19 cellular contexts compared by ENCODE assay signal in genomic region chr12:7905071-7905470, GRCh38. TPM values are rescaled to one million over a fixed set of nuclear protein-coding genes. Genes with fewer than 3 reads are reported as not detected.
DNase-seq lines count a peak whose midpoint lies in the region; ATAC-seq, FAIRE-seq and TF ChIP-seq lines count a peak whose summit lies in the region.
"Had no signal": no experiment of that assay in that cellular context is flagged by ENCODE, and none has a peak within 500 bp of the region (broad histone marks: within the 10 kb centered on the region; RNA-seq: fewer than 3 reads in every experiment).

No MANE protein-coding gene starts in this region.

- no peak overlapping the region for H3K4me3 ChIP-seq in SK-N-SH (ENCODE audit: low read depth in 2 of 2, low read length in 1 of 2)
- H3K4me3 ChIP-seq in NT2/D1 (ENCODE audit: insufficient read length, low read depth), result no peak overlapping the region
- no peak overlapping the region for H3K4me3 ChIP-seq in fibroblast of pulmonary artery (replicated peaks; ENCODE audit: low read depth, low read length)
- H3K4me3 ChIP-seq in small intestine (ENCODE audit: low read depth in 1 of 2, low read length in 2 of 2), result no peak overlapping the region
- H3K4me3 ChIP-seq: left ventricle myocardium inferior, vagina had no signal

- H3K9ac ChIP-seq in SK-N-SH (no peak overlapping the region), NT2/D1 (ENCODE audit: insufficient read length, low read depth) (peak overlapping the region; percentile 72)

- CTCF ChIA-PET in SK-N-SH (lab: Yijun Ruan, JAX), result interaction anchor here (0.5 to 0.6 kb wide), 2 partner anchors 79 to 90 kb away, joined by 3 read pairs; no protein-coding TSS in a partner anchor

- H3F3A ChIP-seq in SK-N-SH (replicated peaks; ENCODE audit: insufficient read depth), result no peaks in the 10 kb centered on the region

- WGBS in SK-N-SH (ENCODE audit: low lambda C conversion rate), result 10% methylated on average over 1 of the region's 1 CpG
- WGBS in small intestine, 3 donors, result 3 to 9% (median 3%) methylated on average over 1 of the region's 1 CpG

- POLR2A ChIA-PET in SK-N-SH (lab: Yijun Ruan, JAX), result no interaction called here

- no peak for TF ChIP-seq EP300 in SK-N-SH (IDR thresholded peaks at IDR 0.05; ENCODE audit: borderline replicate concordance in 1 of 2, low read depth in 1 of 2, low read length in 1 of 2)

- TF ChIP-seq CTCF in SK-N-SH (IDR thresholded peaks at IDR 0.05) (no peak), fibroblast of pulmonary artery (IDR thresholded peaks at IDR 0.05; ENCODE audit: low read length, missing control alignments) (no peak)

- 0 out of 2 replicates have a peak overlapping the region, but pooled peaks have one; percentile 31 for H2AFZ ChIP-seq in SK-N-SH (ENCODE audit: low read depth)

- ATAC-seq in SK-N-SH treated with all-trans-retinoic acid at 6 μM for 48 hours (no peak), GM18517 (IDR thresholded peaks at IDR 0.05; ENCODE audit: unreplicated experiment) (no peak)
- ATAC-seq: activated T-cell treated with anti-CD3 and anti-CD28 coated beads, Interleukin-2, amount 50 U/mL, for 4 hours; effector memory CD8-positive, alpha-beta T cell; stimulated activated effector memory CD8-positive, alpha-beta T cell treated with anti-CD3 and anti-CD28 coated beads, Interleukin-12 subunit alpha, Interleukin-12 subunit beta, amount 100 ng/mL, for 72 hours had no signal

- no peaks in the 10 kb centered on the region; a peak in 1 of 4 replicates for H3K4me1 ChIP-seq in SK-N-SH (ENCODE audit: control insufficient read depth in 1 of 2, insufficient read depth in 2 of 2, low read depth in 1 of 2, low read length in 1 of 2)
- H3K4me1 ChIP-seq in NT2/D1 (ENCODE audit: insufficient read depth, insufficient read length), result peaks cover 13% of the 10 kb centered on the region
- no peaks in the 10 kb centered on the region for H3K4me1 ChIP-seq in small intestine (ENCODE audit: control insufficient read depth in 2 of 2, insufficient read depth in 1 of 2, low read depth in 1 of 2, low read length in 1 of 2)
- H3K4me1 ChIP-seq: left ventricle myocardium inferior, vagina had no signal

- H3K9me3 ChIP-seq in SK-N-SH, result no peaks in the 10 kb centered on the region
- no peaks in the 10 kb centered on the region for H3K9me3 ChIP-seq in NT2/D1 (ENCODE audit: insufficient read depth, low read length)
- H3K9me3 ChIP-seq in small intestine (ENCODE audit: control insufficient read depth, low read depth), result no peaks in the 10 kb centered on the region
- H3K9me3 ChIP-seq: left ventricle myocardium inferior, vagina had no signal

- DNase-seq in SK-N-SH (no peak), NT2/D1 (ENCODE audit: low read depth, low spot score) (no peak), fibroblast of pulmonary artery (ENCODE audit: low read depth) (peak; percentile 60), small intestine (peak; percentile 16), midbrain (lab: John Stamatoyannopoulos, UW) (no peak), NCI-H774 (lab: John Stamatoyannopoulos, UW) (no peak)
- DNase-seq: activated CD4-positive, CD25-positive, alpha-beta regulatory T cell treated with anti-CD3 and anti-CD28 coated beads, Interleukin-2, amount 50 U/mL, for 72 hours; activated T-cell treated with anti-CD3 and anti-CD28 coated beads, Interleukin-2, amount 50 U/mL, for 4 hours; effector memory CD8-positive, alpha-beta T cell; head of caudate nucleus; left ventricle myocardium inferior; nucleus accumbens; stimulated activated CD4-positive, alpha-beta T cell treated with anti-CD3 and anti-CD28 coated beads, Interleukin-2, amount 100 ng/mL, for 24 hours; SW 1271 had no signal

- H3K27ac ChIP-seq in SK-N-SH (ENCODE audit: low read depth in 2 of 2, low read length in 1 of 2), result no peak overlapping the region
- H3K27ac ChIP-seq in small intestine (ENCODE audit: low read depth in 1 of 2, low read length in 1 of 2), result no peak overlapping the region
- H3K27ac ChIP-seq: left ventricle myocardium inferior, vagina had no signal

- H3K36me3 ChIP-seq in SK-N-SH (replicated peaks in 1 of 2; ENCODE audit: control insufficient read depth in 1 of 2, insufficient read depth in 2 of 2, low read length in 1 of 2) (no peaks in the 10 kb centered on the region), NT2/D1 (ENCODE audit: insufficient read depth, insufficient read length, low read length) (peaks cover 7% of the 10 kb centered on the region), small intestine (ENCODE audit: control insufficient read depth in 2 of 2, insufficient read depth in 2 of 2, low read length in 2 of 2) (no peaks in the 10 kb centered on the region)
- H3K36me3 ChIP-seq: left ventricle myocardium inferior, vagina had no signal

- H3K9me2 ChIP-seq in SK-N-SH, result no peaks in the 10 kb centered on the region

- FAIRE-seq in small intestine (lab: Jason Lieb, UNC), result no peak
- FAIRE-seq: G401.6 had no signal

- no peak overlapping the region for H3K4me2 ChIP-seq in SK-N-SH

- TF ChIP-seq RAD21 in SK-N-SH (IDR thresholded peaks at IDR 0.05; ENCODE audit: low read length), result no peak

- H3K27me3 ChIP-seq in SK-N-SH (ENCODE audit: insufficient read depth) (no peaks in the 10 kb centered on the region), NT2/D1 (ENCODE audit: insufficient read depth, insufficient read length) (no peaks in the 10 kb centered on the region), small intestine (ENCODE audit: control insufficient read depth in 2 of 2, insufficient read depth in 2 of 2, low read length in 2 of 2) (no peaks in the 10 kb centered on the region)
- H3K27me3 ChIP-seq: vagina had no signal

- no peaks in the 10 kb centered on the region for H3K79me2 ChIP-seq in SK-N-SH (ENCODE audit: insufficient read depth)

- H4K20me1 ChIP-seq in SK-N-SH (ENCODE audit: insufficient read depth), result no peaks in the 10 kb centered on the region

TF ChIP-seq in SK-N-SH, 30 proteins besides CTCF, POLR2A, EP300 and RAD21 (continues in another document):
- TF ChIP-seq MEF2A (IDR thresholded peaks at IDR 0.05; ENCODE audit: borderline replicate concordance, low read depth) (no peak), ZBTB33 (IDR thresholded peaks at IDR 0.05; ENCODE audit: borderline replicate concordance, low read depth) (no peak), TEAD4 (IDR thresholded peaks at IDR 0.05; ENCODE audit: borderline replicate concordance, insufficient read depth) (no peak), POLR2AphosphoS5 (IDR thresholded peaks at IDR 0.05; ENCODE audit: low read depth, low read length) (no peak), JUND (IDR thresholded peaks at IDR 0.05) (no peak), NRF1 (IDR thresholded peaks at IDR 0.05; ENCODE audit: low read depth, low read length) (no peak), NFIC (IDR thresholded peaks at IDR 0.05; ENCODE audit: borderline replicate concordance) (no peak)

TF ChIP-seq in SK-N-SH treated with all-trans-retinoic acid at 6 μM for 48 hours, 23 proteins besides CTCF, POLR2A, EP300 and RAD21:
- TF ChIP-seq PATZ1 (CRISPR knock-in tag; IDR thresholded peaks at IDR 0.05; ENCODE audit: borderline replicate concordance) (no peak), OSR1 (CRISPR knock-in tag; IDR thresholded peaks at IDR 0.05) (no peak), ZC3H10 (CRISPR knock-in tag; IDR thresholded peaks at IDR 0.05) (no peak), BACH2 (CRISPR knock-in tag; IDR thresholded peaks at IDR 0.05; ENCODE audit: borderline replicate concordance) (no peak), TCF4 (CRISPR knock-in tag; IDR thresholded peaks at IDR 0.05; ENCODE audit: borderline replicate concordance) (no peak), ZFP30 (CRISPR knock-in tag; IDR thresholded peaks at IDR 0.05) (no peak), CSDC2 (CRISPR knock-in tag; IDR thresholded peaks at IDR 0.05) (no peak), TOX (CRISPR knock-in tag; IDR thresholded peaks at IDR 0.05; ENCODE audit: borderline replicate concordance) (no peak), ZFP3 (CRISPR knock-in tag; IDR thresholded peaks at IDR 0.05) (no peak), CSRNP3 (CRISPR knock-in tag; IDR thresholded peaks at IDR 0.05) (no peak)

RNA-seq across cellular contexts. Expression of gene SLC2A3, which starts 30.9 kb away (rescaled TPM):
- polyA plus RNA-seq in SK-N-SH (2012; rRNA removed) (26.6 and 35.7 TPM in 2 replicates), small intestine (1 to 10 TPM in 2 of 3 donors, under 1 TPM in 1; 0.89 to 7.7 (median 1.9) TPM)
- polyA plus RNA-seq in SK-N-SH (2012; cell fraction: cytosol; rRNA removed), result 21.0 and 23.1 TPM in 2 replicates
- polyA plus RNA-seq in SK-N-SH (2012; cell fraction: nucleus; rRNA removed), result 33.8 and 71.9 TPM in 2 replicates

RNA-seq across cellular contexts. Expression of gene SLC2A14, which starts 32.4 kb away (rescaled TPM):
- polyA plus RNA-seq in SK-N-SH (2012; rRNA removed) (0.37 and 0.39 TPM in 2 replicates), small intestine (under 1 TPM in 2 of 3 donors, not detected in 1; 0.03 to 0.22 TPM)
- polyA plus RNA-seq in SK-N-SH (2012; cell fraction: cytosol; rRNA removed), result 0.18 and 0.28 TPM in 2 replicates
- polyA plus RNA-seq in SK-N-SH (2012; cell fraction: nucleus; rRNA removed), result 0.80 and 1.3 TPM in 2 replicates

Comparison
In these comparisons a context has a peak if more than half of its experiments do, and no peak if none do; other contexts are left out.
1. DNase-seq: peak in fibroblast of pulmonary artery (single experiment) and small intestine (single experiment); none in SK-N-SH (single experiment), NT2/D1 (single experiment), midbrain (single experiment) and NCI-H774 (single experiment).